21 cellular contexts compared by ENCODE assay signal in the genomic region with DNA sequence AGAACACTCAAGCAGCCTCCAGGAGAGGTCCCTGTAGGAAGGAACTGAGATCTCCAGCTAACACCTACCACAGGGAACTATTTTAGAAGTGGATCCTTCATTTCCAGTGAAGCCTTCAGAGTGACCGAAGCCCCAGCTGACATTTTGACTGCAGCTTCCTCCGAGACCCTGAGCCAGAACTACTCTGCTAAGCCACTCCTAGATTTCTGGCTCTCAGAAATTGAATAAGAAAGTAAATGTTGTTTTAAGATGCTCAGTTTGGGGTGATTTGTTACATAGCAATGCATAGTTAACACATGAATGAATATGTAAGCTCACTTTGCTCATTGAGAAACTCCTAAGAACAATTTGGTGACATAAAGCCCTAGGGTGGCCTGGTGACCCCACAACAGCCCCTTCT. TPM values are rescaled to one million over a fixed set of nuclear protein-coding genes. Genes with fewer than 3 reads are reported as not detected.
DNase-seq lines count a peak whose midpoint lies in the region; FAIRE-seq and TF ChIP-seq lines count a peak whose summit lies in the region.
"Had no signal": no experiment of that assay in that cellular context is flagged by ENCODE, and none has a peak within 500 bp of the region (broad histone marks: within the 10 kb centered on the region; RNA-seq: fewer than 3 reads in every experiment).

No MANE protein-coding gene starts in this region.

- H3K4me2 ChIP-seq in osteoblast (ENCODE audit: insufficient read depth, low read length) = no peak overlapping the region
- no peak overlapping the region for H3K4me2 ChIP-seq in PC-9

- H3K36me3 ChIP-seq in adipocyte (ENCODE audit: control insufficient read depth, insufficient read depth, low read length, severe bottlenecking) (no peaks in the 10 kb centered on the region), osteoblast (ENCODE audit: insufficient read depth, low read length) (no peaks in the 10 kb centered on the region), PC-9 (ENCODE audit: low read depth) (no peaks in the 10 kb centered on the region)
- H3K36me3 ChIP-seq: HAP-1 had no signal

- peaks cover 4% of the 10 kb centered on the region for H3K4me1 ChIP-seq in adipocyte (ENCODE audit: control insufficient read depth, insufficient read depth, low read length)
- H3K4me1 ChIP-seq in osteoblast (ENCODE audit: insufficient read depth, low read length) = peaks cover 4% of the 10 kb centered on the region
- no peaks in the 10 kb centered on the region for H3K4me1 ChIP-seq in PC-9 (replicated peaks; ENCODE audit: insufficient read depth)
- H3K4me1 ChIP-seq: HAP-1 had no signal

- TF ChIP-seq CTCF in osteoblast (IDR thresholded peaks at IDR 0.05; ENCODE audit: extremely low read depth, low read depth, low read length) (no peak), PC-9 (conservative IDR thresholded peaks at IDR 0.05) (no peak)

- peaks cover 3% of the 10 kb centered on the region for H4K20me1 ChIP-seq in osteoblast (ENCODE audit: insufficient read depth, low read length)
- no peaks in the 10 kb centered on the region for H4K20me1 ChIP-seq in PC-9 (ENCODE audit: insufficient read depth)

- DNase-seq in adipocyte (ENCODE audit: low read depth) (peak; percentile 34), osteoblast (ENCODE audit: insufficient read length, low spot score, missing footprints) (peak; percentile 91), NCI-H748 (lab: John Stamatoyannopoulos, UW; ENCODE audit: unreplicated experiment) (no peak), nucleus accumbens (lab: John Stamatoyannopoulos, UW) (no peak), PC-9 (no peak)
- DNase-seq: C1 segment of cervical spinal cord; Calu3; CD4-positive, alpha-beta memory T cell; COR-L47; DMS53; EL; GF-D8; GM23248; HFFc6 had no signal

- intact Hi-C loops in PC-9 (cut with micrococcal nuclease; ENCODE audit: unreplicated experiment) = no loop called here

- H3K27me3 ChIP-seq in adipocyte (replicated peaks; ENCODE audit: control insufficient read depth, insufficient read depth, low read length) (peaks cover 57% of the 10 kb centered on the region), osteoblast (ENCODE audit: insufficient read depth, low read length) (peaks cover 48% of the 10 kb centered on the region), PC-9 (ENCODE audit: insufficient read depth, low read depth) (no peaks in the 10 kb centered on the region)

- no peak overlapping the region for H3K4me3 ChIP-seq in adipocyte (ENCODE audit: low read length)
- no peak overlapping the region for H3K4me3 ChIP-seq in osteoblast (ENCODE audit: insufficient read depth, low read length)
- no peak overlapping the region for H3K4me3 ChIP-seq in PC-9
- H3K4me3 ChIP-seq: GM23248, HAP-1 had no signal

- peak; percentile 48 for FAIRE-seq in G401.6 (lab: Jason Lieb, UNC)
- FAIRE-seq: GM12891, GM18507 had no signal

- H3K9ac ChIP-seq in adipocyte (ENCODE audit: low read length) = no peak overlapping the region
- H3K9ac ChIP-seq: GM23248 had no signal

- BruUV-seq in PC-9 (replicated peaks; lab: Mats Ljungman, UMichigan) = no TSS peak

- H3K79me2 ChIP-seq in osteoblast (ENCODE audit: insufficient read depth, low read length) = no peaks in the 10 kb centered on the region
- no peaks in the 10 kb centered on the region for H3K79me2 ChIP-seq in PC-9 (ENCODE audit: low read depth)

- no peak overlapping the region for H2AFZ ChIP-seq in osteoblast (ENCODE audit: low read length)
- H2AFZ ChIP-seq in PC-9 = no peak overlapping the region
- H2AFZ ChIP-seq: GM23248 had no signal

- CTCF ChIA-PET in PC-9 (lab: Charles Lee) = no interaction called here

- H3K27ac ChIP-seq in osteoblast (ENCODE audit: low read depth, low read length) = no peak overlapping the region
- no peak overlapping the region for H3K27ac ChIP-seq in PC-9
- H3K27ac ChIP-seq: GM23248 had no signal

- H3F3A ChIP-seq in PC-9 (ENCODE audit: insufficient read depth, low read depth) = no peaks in the 10 kb centered on the region; the same call in 1 of the 2 replicates

- no peaks in the 10 kb centered on the region for H3K9me2 ChIP-seq in PC-9 (ENCODE audit: insufficient read depth)

- peaks cover 3% of the 10 kb centered on the region for H3K9me3 ChIP-seq in adipocyte (ENCODE audit: control insufficient read depth, low read length)
- H3K9me3 ChIP-seq in osteoblast (ENCODE audit: low read depth, low read length) = no peaks in the 10 kb centered on the region
- H3K9me3 ChIP-seq in PC-9 (ENCODE audit: insufficient read depth, low read depth) = no peaks in the 10 kb centered on the region
- H3K9me3 ChIP-seq: HAP-1 had no signal

- POLR2A ChIA-PET in PC-9 (lab: Charles Lee; ENCODE audit: unreplicated experiment) = interaction anchor here (0.7 kb wide), 2 partner anchors 22 to 241 kb away, joined by 7 to 28 read pairs; no protein-coding TSS in a partner anchor

RNA-seq across cellular contexts. Expression of a gene that starts 5.5 kb away (rescaled TPM):
- total RNA-seq in osteoblast (not detected in 2 replicates), PC-9 (2021) (not detected in 2 replicates)
- total RNA-seq: A172; A673; Calu3; CD4-positive, alpha-beta memory T cell; GM23248; H4; HFFc6 had no signal

RNA-seq across cellular contexts. Expression of a gene that starts 10.3 kb away (rescaled TPM):
- total RNA-seq in osteoblast = 10.9 and 11.2 TPM in 2 replicates
- total RNA-seq in PC-9 (2021) = 33.1 and 40.1 TPM in 2 replicates

RNA-seq across cellular contexts. Expression of a gene that starts 39.0 kb away (rescaled TPM):
- total RNA-seq in osteoblast = 1,373 and 1,488 TPM in 2 replicates
- 1,335 and 1,742 TPM in 2 replicates for total RNA-seq in PC-9 (2021)

RNA-seq across cellular contexts. Expression of a gene that starts 55.1 kb away (rescaled TPM):
- total RNA-seq in osteoblast (13.8 and 16.6 TPM in 2 replicates), PC-9 (2021) (6.9 and 9.6 TPM in 2 replicates)

Comparison
In these comparisons a context has a peak if more than half of its experiments do, and no peak if none do; other contexts are left out.
1. DNase-seq: peak in adipocyte (single experiment) and osteoblast (single experiment); none in NCI-H748 (single experiment), nucleus accumbens (0 of 56) and PC-9 (0 of 2).